ENCODE assay signal across 1 cellular context in the genomic region with DNA sequence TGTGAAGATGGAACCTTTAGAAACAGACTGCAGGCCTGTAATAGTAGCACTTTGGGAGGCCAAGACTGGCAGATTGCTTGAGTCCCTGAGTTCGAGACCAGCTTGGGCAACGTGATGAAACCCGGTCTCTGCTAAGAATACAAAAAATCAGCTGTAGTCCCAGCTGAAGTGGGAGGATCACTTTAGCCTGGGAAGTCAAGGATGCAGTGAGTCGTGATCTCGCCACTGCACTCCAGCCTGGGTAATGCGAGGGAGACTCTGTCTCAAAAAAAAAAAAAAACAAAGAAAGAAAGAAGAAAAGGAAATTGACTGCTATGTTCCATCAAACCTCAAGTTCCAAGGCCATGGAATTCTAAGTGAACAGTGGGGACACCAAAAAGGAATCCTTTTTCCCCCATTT.
TF ChIP-seq lines count a peak whose summit lies in the region.

No MANE protein-coding gene starts in this region.

TF ChIP-seq in GM23338, 12 proteins besides CTCF, POLR2A, EP300 and RAD21 (continued from another document):
- TF ChIP-seq, protein P1, sequence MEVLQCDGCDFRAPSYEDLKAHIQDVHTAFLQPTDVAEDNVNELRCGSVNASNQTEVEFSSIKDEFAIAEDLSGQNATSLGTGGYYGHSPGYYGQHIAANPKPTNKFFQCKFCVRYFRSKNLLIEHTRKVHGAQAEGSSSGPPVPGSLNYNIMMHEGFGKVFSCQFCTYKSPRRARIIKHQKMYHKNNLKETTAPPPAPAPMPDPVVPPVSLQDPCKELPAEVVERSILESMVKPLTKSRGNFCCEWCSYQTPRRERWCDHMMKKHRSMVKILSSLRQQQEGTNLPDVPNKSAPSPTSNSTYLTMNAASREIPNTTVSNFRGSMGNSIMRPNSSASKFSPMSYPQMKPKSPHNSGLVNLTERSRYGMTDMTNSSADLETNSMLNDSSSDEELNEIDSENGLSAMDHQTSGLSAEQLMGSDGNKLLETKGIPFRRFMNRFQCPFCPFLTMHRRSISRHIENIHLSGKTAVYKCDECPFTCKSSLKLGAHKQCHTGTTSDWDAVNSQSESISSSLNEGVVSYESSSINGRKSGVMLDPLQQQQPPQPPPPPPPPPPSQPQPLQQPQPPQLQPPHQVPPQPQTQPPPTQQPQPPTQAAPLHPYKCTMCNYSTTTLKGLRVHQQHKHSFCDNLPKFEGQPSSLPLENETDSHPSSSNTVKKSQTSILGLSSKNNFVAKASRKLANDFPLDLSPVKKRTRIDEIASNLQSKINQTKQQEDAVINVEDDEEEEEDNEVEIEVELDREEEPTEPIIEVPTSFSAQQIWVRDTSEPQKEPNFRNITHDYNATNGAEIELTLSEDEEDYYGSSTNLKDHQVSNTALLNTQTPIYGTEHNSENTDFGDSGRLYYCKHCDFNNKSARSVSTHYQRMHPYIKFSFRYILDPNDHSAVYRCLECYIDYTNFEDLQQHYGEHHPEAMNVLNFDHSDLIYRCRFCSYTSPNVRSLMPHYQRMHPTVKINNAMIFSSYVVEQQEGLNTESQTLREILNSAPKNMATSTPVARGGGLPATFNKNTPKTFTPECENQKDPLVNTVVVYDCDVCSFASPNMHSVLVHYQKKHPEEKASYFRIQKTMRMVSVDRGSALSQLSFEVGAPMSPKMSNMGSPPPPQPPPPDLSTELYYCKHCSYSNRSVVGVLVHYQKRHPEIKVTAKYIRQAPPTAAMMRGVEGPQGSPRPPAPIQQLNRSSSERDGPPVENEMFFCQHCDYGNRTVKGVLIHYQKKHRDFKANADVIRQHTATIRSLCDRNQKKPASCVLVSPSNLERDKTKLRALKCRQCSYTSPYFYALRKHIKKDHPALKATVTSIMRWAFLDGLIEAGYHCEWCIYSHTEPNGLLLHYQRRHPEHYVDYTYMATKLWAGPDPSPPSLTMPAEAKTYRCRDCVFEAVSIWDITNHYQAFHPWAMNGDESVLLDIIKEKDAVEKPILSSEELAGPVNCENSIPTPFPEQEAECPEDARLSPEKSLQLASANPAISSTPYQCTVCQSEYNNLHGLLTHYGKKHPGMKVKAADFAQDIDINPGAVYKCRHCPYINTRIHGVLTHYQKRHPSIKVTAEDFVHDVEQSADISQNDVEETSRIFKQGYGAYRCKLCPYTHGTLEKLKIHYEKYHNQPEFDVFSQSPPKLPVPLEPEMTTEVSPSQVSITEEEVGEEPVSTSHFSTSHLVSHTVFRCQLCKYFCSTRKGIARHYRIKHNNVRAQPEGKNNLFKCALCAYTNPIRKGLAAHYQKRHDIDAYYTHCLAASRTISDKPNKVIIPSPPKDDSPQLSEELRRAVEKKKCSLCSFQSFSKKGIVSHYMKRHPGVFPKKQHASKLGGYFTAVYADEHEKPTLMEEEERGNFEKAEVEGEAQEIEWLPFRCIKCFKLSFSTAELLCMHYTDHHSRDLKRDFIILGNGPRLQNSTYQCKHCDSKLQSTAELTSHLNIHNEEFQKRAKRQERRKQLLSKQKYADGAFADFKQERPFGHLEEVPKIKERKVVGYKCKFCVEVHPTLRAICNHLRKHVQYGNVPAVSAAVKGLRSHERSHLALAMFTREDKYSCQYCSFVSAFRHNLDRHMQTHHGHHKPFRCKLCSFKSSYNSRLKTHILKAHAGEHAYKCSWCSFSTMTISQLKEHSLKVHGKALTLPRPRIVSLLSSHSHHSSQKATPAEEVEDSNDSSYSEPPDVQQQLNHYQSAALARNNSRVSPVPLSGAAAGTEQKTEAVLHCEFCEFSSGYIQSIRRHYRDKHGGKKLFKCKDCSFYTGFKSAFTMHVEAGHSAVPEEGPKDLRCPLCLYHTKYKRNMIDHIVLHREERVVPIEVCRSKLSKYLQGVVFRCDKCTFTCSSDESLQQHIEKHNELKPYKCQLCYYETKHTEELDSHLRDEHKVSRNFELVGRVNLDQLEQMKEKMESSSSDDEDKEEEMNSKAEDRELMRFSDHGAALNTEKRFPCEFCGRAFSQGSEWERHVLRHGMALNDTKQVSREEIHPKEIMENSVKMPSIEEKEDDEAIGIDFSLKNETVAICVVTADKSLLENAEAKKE (CRISPR knock-in tag; IDR thresholded peaks at IDR 0.05) = no peak
- TF ChIP-seq ZNF331 (CRISPR knock-in tag; IDR thresholded peaks at IDR 0.05; ENCODE audit: low read depth) = no peak
- TF ChIP-seq, protein P2, sequence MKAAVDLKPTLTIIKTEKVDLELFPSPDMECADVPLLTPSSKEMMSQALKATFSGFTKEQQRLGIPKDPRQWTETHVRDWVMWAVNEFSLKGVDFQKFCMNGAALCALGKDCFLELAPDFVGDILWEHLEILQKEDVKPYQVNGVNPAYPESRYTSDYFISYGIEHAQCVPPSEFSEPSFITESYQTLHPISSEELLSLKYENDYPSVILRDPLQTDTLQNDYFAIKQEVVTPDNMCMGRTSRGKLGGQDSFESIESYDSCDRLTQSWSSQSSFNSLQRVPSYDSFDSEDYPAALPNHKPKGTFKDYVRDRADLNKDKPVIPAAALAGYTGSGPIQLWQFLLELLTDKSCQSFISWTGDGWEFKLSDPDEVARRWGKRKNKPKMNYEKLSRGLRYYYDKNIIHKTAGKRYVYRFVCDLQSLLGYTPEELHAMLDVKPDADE (IDR thresholded peaks at IDR 0.05) = no peak
- TF ChIP-seq JUNB (IDR thresholded peaks at IDR 0.05; ENCODE audit: unreplicated experiment) = no peak
- TF ChIP-seq POLR2AphosphoS5 (IDR thresholded peaks at IDR 0.05; ENCODE audit: low read depth) = no peak
